ENCODE assay signal across 22 cellular contexts in genomic region chr12:69044887-69045286, GRCh38.
"Had no signal": no experiment of that assay in that cellular context is flagged by ENCODE, and none has a peak within 500 bp of the region (broad histone marks: within the 10 kb centered on the region; RNA-seq: fewer than 3 reads in every experiment).

No MANE protein-coding gene starts in this region.

- H3K27me3 ChIP-seq: gastrocnemius medialis, heart left ventricle, right lobe of liver, upper lobe of right lung had no signal

- H3K9me3 Mint-ChIP-seq: activated B cell treated with CpG ODN at 0.5 μM for 24 hours; activated T-cell treated with anti-CD3 and anti-CD28 coated beads, Interleukin-2, amount 50 U/mL, for 72 hours; memory B cell; T-cell had no signal

- H3K4me3 ChIP-seq: gastrocnemius medialis, heart left ventricle, mucosa of descending colon, right lobe of liver, upper lobe of right lung had no signal

- ATAC-seq: activated naive CD4-positive, alpha-beta T cell treated with anti-CD3 and anti-CD28 coated beads, Interleukin-2, amount 50 U/mL, for 72 hours; gastrocnemius medialis; heart left ventricle; left ventricle myocardium superior; mucosa of descending colon; right lobe of liver; SK-N-SH treated with all-trans-retinoic acid at 6 μM for 48 hours; T-cell; upper lobe of right lung had no signal

- H3K4me3 Mint-ChIP-seq: activated B cell treated with CpG ODN at 0.5 μM for 24 hours; activated T-cell treated with anti-CD3 and anti-CD28 coated beads, Interleukin-2, amount 50 U/mL, for 72 hours; memory B cell; naive B cell; neural crest cell; T-cell had no signal

- H3K9me3 ChIP-seq: gastrocnemius medialis, heart left ventricle, mucosa of descending colon, right lobe of liver, upper lobe of right lung had no signal

- H3K27ac Mint-ChIP-seq: activated B cell treated with CpG ODN at 0.5 μM for 24 hours; activated naive CD4-positive, alpha-beta T cell treated with anti-CD3 and anti-CD28 coated beads, Interleukin-2, amount 50 U/mL, for 72 hours; activated T-cell treated with anti-CD3 and anti-CD28 coated beads, Interleukin-2, amount 50 U/mL, for 72 hours; memory B cell; naive B cell; T-cell had no signal

- DNase-seq: activated B cell treated with CpG ODN at 0.5 μM for 24 hours; activated CD4-positive, alpha-beta T cell treated with anti-CD3 and anti-CD28 coated beads for 48 hours; activated CD8-positive, alpha-beta memory T cell treated with anti-CD3 and anti-CD28 coated beads for 24 hours; activated gamma-delta T cell treated with Interleukin-2 at 50 U/mL for 16 hours; activated T-cell treated with anti-CD3 and anti-CD28 coated beads, Interleukin-2, amount 50 U/mL, for 72 hours; gastrocnemius medialis; heart left ventricle; kidney glomerular epithelial cell; left ventricle myocardium superior; mucosa of descending colon; naive B cell; right lobe of liver; small intestine; stimulated activated CD4-positive, alpha-beta T cell treated with anti-CD3 and anti-CD28 coated beads, Interleukin-15, amount 100 ng/mL, for 24 hours; stimulated activated CD4-positive, alpha-beta T cell treated with anti-CD3 and anti-CD28 coated beads, Interleukin-2, amount 100 ng/mL, for 48 hours; T-cell; upper lobe of right lung had no signal

- H3K4me1 ChIP-seq: gastrocnemius medialis, heart left ventricle, upper lobe of right lung had no signal

- H3K4me1 Mint-ChIP-seq: activated B cell treated with CpG ODN at 0.5 μM for 24 hours, memory B cell, naive B cell, neural crest cell, T-cell had no signal

- H3K36me3 Mint-ChIP-seq: memory B cell, naive B cell, T-cell had no signal

- H3K36me3 ChIP-seq: gastrocnemius medialis, heart left ventricle, right lobe of liver, upper lobe of right lung had no signal

- H3K27ac ChIP-seq: epithelial cell of prostate, gastrocnemius medialis, heart left ventricle, upper lobe of right lung had no signal
